ENCODE assay signal across 3 cellular contexts in the genomic region with DNA sequence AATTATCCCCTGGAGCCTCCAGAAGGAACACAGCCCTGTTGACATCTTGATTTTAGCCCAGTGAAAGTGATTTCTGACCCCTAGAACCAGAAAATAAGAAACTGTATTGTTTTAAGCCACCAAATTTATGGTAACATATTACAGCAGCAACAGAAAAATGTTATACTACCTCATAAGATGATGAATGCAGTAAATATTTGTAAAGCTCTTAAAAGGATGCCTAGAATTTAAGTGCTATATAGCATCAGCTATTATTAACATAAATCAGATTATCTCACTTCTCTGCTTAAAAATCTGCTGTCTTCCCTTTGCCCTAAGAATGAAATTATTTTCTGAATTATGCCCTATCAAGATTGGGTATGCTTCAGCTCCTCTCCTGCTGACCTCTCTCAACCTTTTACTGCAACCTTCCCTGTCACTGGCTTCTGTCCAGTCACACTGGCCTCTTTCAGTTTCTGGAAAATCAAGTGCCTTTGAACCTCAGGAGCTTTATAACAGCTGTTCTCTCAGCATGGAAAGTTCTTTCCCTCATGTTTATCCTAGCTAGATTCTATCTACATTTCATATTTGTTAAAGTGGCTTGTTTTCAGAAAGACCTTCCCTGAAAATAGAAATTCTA.
TF ChIP-seq lines count a peak whose summit lies in the region.

No MANE protein-coding gene starts in this region.

TF ChIP-seq in SK-N-SH treated with all-trans-retinoic acid at 6 μM for 48 hours, 23 proteins besides CTCF, POLR2A, EP300 and RAD21:
- TF ChIP-seq, protein P1, sequence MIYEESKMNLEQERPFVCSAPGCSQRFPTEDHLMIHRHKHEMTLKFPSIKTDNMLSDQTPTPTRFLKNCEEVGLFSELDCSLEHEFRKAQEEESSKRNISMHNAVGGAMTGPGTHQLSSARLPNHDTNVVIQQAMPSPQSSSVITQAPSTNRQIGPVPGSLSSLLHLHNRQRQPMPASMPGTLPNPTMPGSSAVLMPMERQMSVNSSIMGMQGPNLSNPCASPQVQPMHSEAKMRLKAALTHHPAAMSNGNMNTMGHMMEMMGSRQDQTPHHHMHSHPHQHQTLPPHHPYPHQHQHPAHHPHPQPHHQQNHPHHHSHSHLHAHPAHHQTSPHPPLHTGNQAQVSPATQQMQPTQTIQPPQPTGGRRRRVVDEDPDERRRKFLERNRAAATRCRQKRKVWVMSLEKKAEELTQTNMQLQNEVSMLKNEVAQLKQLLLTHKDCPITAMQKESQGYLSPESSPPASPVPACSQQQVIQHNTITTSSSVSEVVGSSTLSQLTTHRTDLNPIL (CRISPR knock-in tag; IDR thresholded peaks at IDR 0.05; ENCODE audit: low read depth): peak; percentile 45; the same call in 1 of the 2 replicates
- TF ChIP-seq ISL1 (CRISPR knock-in tag; IDR thresholded peaks at IDR 0.05): peak; percentile 97
- no peak for TF ChIP-seq BACH2 (CRISPR knock-in tag; IDR thresholded peaks at IDR 0.05; ENCODE audit: borderline replicate concordance)

TF ChIP-seq in SK-N-SH, 30 proteins besides CTCF, POLR2A, EP300 and RAD21:
- no peak for TF ChIP-seq TCF12 (IDR thresholded peaks at IDR 0.05)
- TF ChIP-seq TAF1 (IDR thresholded peaks at IDR 0.05; ENCODE audit: borderline replicate concordance, low read depth, low read length): no peak
- TF ChIP-seq RCOR1 (IDR thresholded peaks at IDR 0.05; ENCODE audit: low read length): no peak
- TF ChIP-seq GATA2 (CRISPR knock-in tag; IDR thresholded peaks at IDR 0.05): no peak
- no peak for TF ChIP-seq NFIC (IDR thresholded peaks at IDR 0.05; ENCODE audit: borderline replicate concordance)
- TF ChIP-seq RFX5 (IDR thresholded peaks at IDR 0.05; ENCODE audit: low read length): no peak
- TF ChIP-seq NRF1 (IDR thresholded peaks at IDR 0.05; ENCODE audit: low read depth, low read length): no peak
- TF ChIP-seq POLR2AphosphoS5 (IDR thresholded peaks at IDR 0.05; ENCODE audit: low read depth, low read length): no peak
- TF ChIP-seq JUND (IDR thresholded peaks at IDR 0.05): no peak
TF ChIP-seq in SK-N-SH: peak in this region for 0.

TF ChIP-seq in IMR-90, 13 proteins besides CTCF, POLR2A, EP300 and RAD21:
- no peak for TF ChIP-seq FOS (IDR thresholded peaks at IDR 0.05; ENCODE audit: low read depth, low read length)
- no peak for TF ChIP-seq CHD1 (IDR thresholded peaks at IDR 0.05; ENCODE audit: low read depth, low read length)
- no peak for TF ChIP-seq MXI1 (IDR thresholded peaks at IDR 0.05; ENCODE audit: borderline replicate concordance, low read depth, low read length)
- TF ChIP-seq CEBPB (IDR thresholded peaks at IDR 0.05; ENCODE audit: low read depth, low read length): no peak
- TF ChIP-seq SMC3 (IDR thresholded peaks at IDR 0.05; ENCODE audit: low read depth, low read length): no peak
- TF ChIP-seq RCOR1 (IDR thresholded peaks at IDR 0.05; ENCODE audit: insufficient replicate concordance, low read length): no peak
- no peak for TF ChIP-seq MAZ (IDR thresholded peaks at IDR 0.05; ENCODE audit: borderline replicate concordance, low read depth, low read length)
- no peak for TF ChIP-seq BHLHE40 (IDR thresholded peaks at IDR 0.05; ENCODE audit: low read depth, low read length)
- TF ChIP-seq ELK1 (IDR thresholded peaks at IDR 0.05; ENCODE audit: borderline replicate concordance, low read depth, low read length): no peak
- no peak for TF ChIP-seq RFX5 (IDR thresholded peaks at IDR 0.05; ENCODE audit: low read depth, low read length)
- TF ChIP-seq, protein P2, sequence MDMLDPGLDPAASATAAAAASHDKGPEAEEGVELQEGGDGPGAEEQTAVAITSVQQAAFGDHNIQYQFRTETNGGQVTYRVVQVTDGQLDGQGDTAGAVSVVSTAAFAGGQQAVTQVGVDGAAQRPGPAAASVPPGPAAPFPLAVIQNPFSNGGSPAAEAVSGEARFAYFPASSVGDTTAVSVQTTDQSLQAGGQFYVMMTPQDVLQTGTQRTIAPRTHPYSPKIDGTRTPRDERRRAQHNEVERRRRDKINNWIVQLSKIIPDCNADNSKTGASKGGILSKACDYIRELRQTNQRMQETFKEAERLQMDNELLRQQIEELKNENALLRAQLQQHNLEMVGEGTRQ (IDR thresholded peaks at IDR 0.05; ENCODE audit: low read depth, low read length): no peak
- no peak for TF ChIP-seq NFE2L2 (IDR thresholded peaks at IDR 0.05; ENCODE audit: low read depth, low read length)
TF ChIP-seq in IMR-90: peak in this region for 0.
